ENCODE assay signal across 29 cellular contexts in genomic region chr13:111981006-111981405, GRCh38.
DNase-seq lines count a peak whose midpoint lies in the region; ATAC-seq, FAIRE-seq and TF ChIP-seq lines count a peak whose summit lies in the region.
"Had no signal": no experiment of that assay in that cellular context is flagged by ENCODE, and none has a peak within 500 bp of the region (broad histone marks: within the 10 kb centered on the region; RNA-seq: fewer than 3 reads in every experiment).

No MANE protein-coding gene starts in this region.

- H3K18ac ChIP-seq in H9 (ENCODE audit: insufficient read length, low read depth, low read length): no peak overlapping the region
- peak overlapping the region; percentile 32; the same call in 1 of the 2 replicates for H3K18ac ChIP-seq in H1 (ENCODE audit: extremely low read depth, low read length)

- H3K9me3 Mint-ChIP-seq in H9 (no peaks in the 10 kb centered on the region), neural progenitor cell (no peaks in the 10 kb centered on the region), osteocyte (ENCODE audit: unreplicated experiment) (peaks cover 19% of the 10 kb centered on the region)

- H3K23ac ChIP-seq in H9 (ENCODE audit: insufficient read length, low read depth, low read length): no peak overlapping the region
- no peak overlapping the region for H3K23ac ChIP-seq in H1 (ENCODE audit: insufficient read length)

- H2BK120ac ChIP-seq in H9 (ENCODE audit: low read depth, low read length, poor library complexity, severe bottlenecking) (no peak overlapping the region), H1 (replicated peaks; ENCODE audit: low read depth, low read length) (no peak overlapping the region)

- H3K14ac ChIP-seq in H9 (ENCODE audit: insufficient read depth, low read length) (peak overlapping the region; percentile 13; the same call in 1 of the 2 replicates), H1 (ENCODE audit: insufficient read length) (no peak overlapping the region)

- no peaks in the 10 kb centered on the region for H3K4me1 Mint-ChIP-seq in H9
- H3K4me1 Mint-ChIP-seq in neural progenitor cell: peaks cover 10% of the 10 kb centered on the region
- H3K4me1 Mint-ChIP-seq in osteocyte (ENCODE audit: unreplicated experiment): no peaks in the 10 kb centered on the region
- H3K4me1 Mint-ChIP-seq: CD14-positive monocyte; CD4-positive, alpha-beta memory T cell; CD4-positive, CD25-positive, alpha-beta regulatory T cell; CD8-positive, alpha-beta memory T cell had no signal

- TF ChIP-seq POLR2A in H1 (IDR thresholded peaks at IDR 0.05; ENCODE audit: control extremely low read depth in 1 of 2, low read depth in 2 of 2, low read length in 2 of 2): no peak

- no peaks in the 10 kb centered on the region for H3K27me3 ChIP-seq in H9 (ENCODE audit: insufficient read depth, low read length)
- H3K27me3 ChIP-seq in H1 (replicated peaks in 1 of 4; ENCODE audit: control insufficient read depth in 3 of 4, extremely low read depth in 1 of 4, insufficient read depth in 3 of 4, low read length in 3 of 4): no peaks in the 10 kb centered on the region; a peak in 1 of 7 replicates
- no peaks in the 10 kb centered on the region for H3K27me3 ChIP-seq in neural progenitor cell
- H3K27me3 ChIP-seq: BLaER1 had no signal

- POLR2A ChIA-PET in H1 (lab: Charles Lee; ENCODE audit: partially characterized antibody): no interaction called here

- H2BK15ac ChIP-seq in H9 (ENCODE audit: low read depth, low read length): no peak overlapping the region
- no peak overlapping the region for H2BK15ac ChIP-seq in H1 (ENCODE audit: low read length)

- H3K9ac ChIP-seq in H9 (ENCODE audit: extremely low read depth, insufficient read length, low read length) (no peak overlapping the region), H1 (replicated peaks in 1 of 4; ENCODE audit: extremely low read depth in 1 of 4, low read depth in 3 of 4, low read length in 3 of 4) (no peak overlapping the region), neural progenitor cell (no peak overlapping the region)
- H3K9ac ChIP-seq: BLaER1 had no signal

- H3K27me3 Mint-ChIP-seq in H9 (ENCODE audit: low read depth) (peaks cover 40% of the 10 kb centered on the region), neural progenitor cell (ENCODE audit: insufficient read depth, low read depth) (peaks cover 13% of the 10 kb centered on the region), osteocyte (ENCODE audit: unreplicated experiment) (no peaks in the 10 kb centered on the region)

- H3K4me3 Mint-ChIP-seq in H9 (no peak overlapping the region), neural progenitor cell (peak overlapping the region; percentile 31), osteocyte (ENCODE audit: unreplicated experiment) (no peak overlapping the region)
- H3K4me3 Mint-ChIP-seq: CD14-positive monocyte; CD4-positive, alpha-beta memory T cell; CD4-positive, CD25-positive, alpha-beta regulatory T cell; CD8-positive, alpha-beta memory T cell had no signal

- H3K79me1 ChIP-seq in H9 (ENCODE audit: insufficient read depth, low read depth, low read length, poor library complexity, severe bottlenecking) (no peaks in the 10 kb centered on the region), H1 (ENCODE audit: low read depth, low read length) (no peaks in the 10 kb centered on the region)

- no peaks in the 10 kb centered on the region for H3K4me1 ChIP-seq in H9 (ENCODE audit: insufficient read depth, low read length)
- no peaks in the 10 kb centered on the region for H3K4me1 ChIP-seq in H1 (replicated peaks in 1 of 4; ENCODE audit: control insufficient read depth in 3 of 4, insufficient read depth in 4 of 4, low read length in 3 of 4)
- no peaks in the 10 kb centered on the region for H3K4me1 ChIP-seq in neural progenitor cell
- H3K4me1 ChIP-seq: BE2C, BLaER1 had no signal

- no CpG with 5 or more reads among the region's 12 CpGs for WGBS in H9 (ENCODE audit: extremely low coverage, insufficient read length, low lambda C conversion rate)
- WGBS in H1 (ENCODE audit: extremely low coverage in 1 of 2, insufficient coverage in 1 of 2, insufficient read length in 1 of 2, insufficient replicate concordance in 2 of 2, low coverage in 1 of 2, low lambda C conversion rate in 2 of 2, missing lambda C conversion rate in 1 of 2), 2 experiments: 90% methylated on average over 12 of the region's 12 CpGs; no CpG with 5 or more reads in 1 of the 2 experiments

- H2AK5ac ChIP-seq in H9 (ENCODE audit: insufficient read length, low read length) (no peak overlapping the region), H1 (ENCODE audit: low read depth, low read length) (no peak overlapping the region)

- H3K4me3 ChIP-seq in H1 (ENCODE audit: extremely low read depth in 1 of 4, insufficient read depth in 2 of 4, low read depth in 3 of 4, low read length in 4 of 4) (no peak overlapping the region), neural progenitor cell (no peak overlapping the region)
- H3K4me3 ChIP-seq: BLaER1, GM12878 had no signal

- CTCF ChIA-PET in H1 (lab: Charles Lee; ENCODE audit: partially characterized antibody): interaction anchor here (1.3 kb wide), 1 partner anchor 462 kb away, joined by 3 read pairs; no protein-coding TSS in a partner anchor

- H3K4ac ChIP-seq in H9 (ENCODE audit: low read depth, low read length) (no peak overlapping the region), H1 (replicated peaks; ENCODE audit: insufficient read length, low read depth, low read length) (no peak overlapping the region)

- no peaks in the 10 kb centered on the region for H3K9me3 ChIP-seq in H9 (ENCODE audit: control insufficient read depth, low read depth, low read length)
- H3K9me3 ChIP-seq in H1 (ENCODE audit: insufficient read depth in 2 of 2, low read depth in 1 of 2, low read length in 1 of 2): no peaks in the 10 kb centered on the region; a peak in 1 of 4 replicates
- H3K9me3 ChIP-seq in neural progenitor cell (ENCODE audit: low read depth): no peaks in the 10 kb centered on the region
- H3K9me3 ChIP-seq: BE2C, BLaER1 had no signal

- H2AFZ ChIP-seq in H9 (ENCODE audit: low read length) (no peak overlapping the region), H1 (ENCODE audit: low read length) (no peak overlapping the region), neural progenitor cell (replicated peaks) (no peak overlapping the region)

- H4K20me1 ChIP-seq in H9 (ENCODE audit: control insufficient read depth, insufficient read depth, insufficient read length) (no peaks in the 10 kb centered on the region), H1 (replicated peaks in 1 of 2; ENCODE audit: control insufficient read depth in 1 of 2, insufficient read depth in 2 of 2, low read length in 2 of 2) (no peaks in the 10 kb centered on the region), neural progenitor cell (ENCODE audit: low read depth) (no peaks in the 10 kb centered on the region)
- H4K20me1 ChIP-seq: BLaER1 had no signal

- no peak overlapping the region for H2BK12ac ChIP-seq in H9 (ENCODE audit: insufficient read length, low read depth, low read length)
- H2BK12ac ChIP-seq in H1 (ENCODE audit: low read depth, low read length): no peak overlapping the region

- no peak overlapping the region for H3T11ph ChIP-seq in H9 (ENCODE audit: low read length)

- TF ChIP-seq CTCF in H9 (conservative IDR thresholded peaks at IDR 0.05) (no peak), H1 (IDR thresholded peaks at IDR 0.05; ENCODE audit: control extremely low read depth in 1 of 3, insufficient read depth in 1 of 3, low read depth in 1 of 3, low read length in 3 of 3) (no peak), neural progenitor cell (IDR thresholded peaks at IDR 0.05) (no peak), osteocyte (IDR thresholded peaks at IDR 0.05) (no peak)

- H3K27ac Mint-ChIP-seq in H9: no peak overlapping the region
- H3K27ac Mint-ChIP-seq in neural progenitor cell: no peak overlapping the region
- no peak overlapping the region for H3K27ac Mint-ChIP-seq in osteocyte (ENCODE audit: unreplicated experiment)
- H3K27ac Mint-ChIP-seq: CD14-positive monocyte; CD4-positive, alpha-beta memory T cell; CD4-positive, CD25-positive, alpha-beta regulatory T cell; CD8-positive, alpha-beta memory T cell had no signal

- no peak for ATAC-seq in HG02798 (IDR thresholded peaks at IDR 0.05; ENCODE audit: poor library complexity, unreplicated experiment)
- ATAC-seq: GM12878 had no signal

- no peak overlapping the region for H3K56ac ChIP-seq in H9 (ENCODE audit: insufficient read length, low read depth, low read length)
- H3K56ac ChIP-seq in H1 (replicated peaks; ENCODE audit: insufficient read length, low read depth, low read length): no peak overlapping the region

- H3K4me2 ChIP-seq in H9 (ENCODE audit: insufficient read depth, insufficient read length, low read length) (no peak overlapping the region), H1 (ENCODE audit: insufficient read depth in 1 of 2, low read depth in 2 of 2, low read length in 2 of 2) (no peak overlapping the region), neural progenitor cell (no peak overlapping the region)
- H3K4me2 ChIP-seq: BLaER1 had no signal

- no peaks in the 10 kb centered on the region for H3F3A ChIP-seq in neural progenitor cell (ENCODE audit: low read depth)

- TF ChIP-seq EP300 in H1 (IDR thresholded peaks at IDR 0.05; ENCODE audit: borderline replicate concordance in 1 of 2, low read depth in 2 of 2, low read length in 2 of 2): no peak

- H4K5ac ChIP-seq in H9 (ENCODE audit: insufficient read length, low read depth, low read length) (no peak overlapping the region), H1 (ENCODE audit: insufficient read length, low read depth, low read length) (no peak overlapping the region)

- no peak overlapping the region for H3K27ac ChIP-seq in H9 (ENCODE audit: insufficient read length, low read depth, low read length)
- no peak overlapping the region for H3K27ac ChIP-seq in H1 (ENCODE audit: low read depth, low read length)
- H3K27ac ChIP-seq in neural progenitor cell: no peak overlapping the region
- H3K27ac ChIP-seq: BLaER1 had no signal

- DNase-seq in H9 (no peak), H1 (ENCODE audit: low read depth in 1 of 2, low spot score in 2 of 2) (no peak), neural progenitor cell (ENCODE audit: low spot score) (no peak), osteocyte (ENCODE audit: extremely low spot score, unreplicated experiment) (peak; percentile 57), NCI-H2029 (lab: John Stamatoyannopoulos, UW) (no peak), T-helper 2 cell (no peak), retina (no peak)
- DNase-seq: 8988T; ACHN; BE2C; C1 segment of cervical spinal cord; CD4-positive, alpha-beta memory T cell; CD4-positive, CD25-positive, alpha-beta regulatory T cell; CD8-positive, alpha-beta memory T cell; COR-L47; DMS 273 treated with DMSO at 0.1 percent for 48 hours; DMS153; DMS53; DMS79; DND-41; EL; GDM1 had no signal

- H3K79me2 ChIP-seq in H9 (ENCODE audit: insufficient read depth, low read length): no peaks in the 10 kb centered on the region
- H3K79me2 ChIP-seq in H1 (ENCODE audit: control insufficient read depth in 1 of 2, insufficient read depth in 2 of 2, low read length in 2 of 2): no peaks in the 10 kb centered on the region
- H3K79me2 ChIP-seq in neural progenitor cell (ENCODE audit: low read depth): no peaks in the 10 kb centered on the region

- no peaks in the 10 kb centered on the region for H3K23me2 ChIP-seq in H9 (ENCODE audit: insufficient read length, low read depth, low read length, poor library complexity, severe bottlenecking)
- H3K23me2 ChIP-seq in H1 (ENCODE audit: low read depth, low read length): no peaks in the 10 kb centered on the region

- H4K8ac ChIP-seq in H9 (replicated peaks; ENCODE audit: insufficient read length, low read depth, low read length) (no peak overlapping the region), H1 (ENCODE audit: extremely low read depth, insufficient read depth, low read length) (no peak overlapping the region)

- no peaks in the 10 kb centered on the region for H3K36me3 ChIP-seq in H1 (ENCODE audit: control insufficient read depth in 2 of 4, insufficient read depth in 4 of 4, low read length in 3 of 4)
- H3K36me3 ChIP-seq in neural progenitor cell: no peaks in the 10 kb centered on the region
- H3K36me3 ChIP-seq: BE2C, BLaER1 had no signal

- H3K36me3 Mint-ChIP-seq in H9 (ENCODE audit: insufficient read depth in 1 of 3, low read depth in 3 of 3) (no peaks in the 10 kb centered on the region), neural progenitor cell (no peaks in the 10 kb centered on the region), osteocyte (ENCODE audit: unreplicated experiment) (no peaks in the 10 kb centered on the region)
- H3K36me3 Mint-ChIP-seq: CD14-positive monocyte; CD4-positive, alpha-beta memory T cell; CD4-positive, CD25-positive, alpha-beta regulatory T cell; CD8-positive, alpha-beta memory T cell had no signal

- no peak for FAIRE-seq in H1 (lab: Jason Lieb, UNC)
- FAIRE-seq: A204.1, GM12878, GM12892, GM19239 had no signal

- no peak for TF ChIP-seq RAD21 in H1 (IDR thresholded peaks at IDR 0.05 in 1 of 2, conservative IDR thresholded peaks at IDR 0.05 in 1 of 2; ENCODE audit: low read depth in 2 of 2, low read length in 2 of 2)

- H2BK20ac ChIP-seq in H9 (ENCODE audit: low read depth, low read length, poor library complexity, severe bottlenecking) (no peak overlapping the region), H1 (ENCODE audit: low read length) (no peak overlapping the region)

- H2BK5ac ChIP-seq in H9 (ENCODE audit: insufficient read length, low read length) (no peak overlapping the region), H1 (ENCODE audit: low read depth, low read length) (no peak overlapping the region)

- H4K91ac ChIP-seq in H9 (ENCODE audit: insufficient read length, low read depth, low read length) (no peak overlapping the region), H1 (replicated peaks; ENCODE audit: insufficient read length, low read length) (no peak overlapping the region)
